8 cellular contexts compared by ENCODE assay signal in genomic region chr19:16001481-16002312, GRCh38. TPM values are rescaled to one million over a fixed set of nuclear protein-coding genes. Genes with fewer than 3 reads are reported as not detected.
DNase-seq lines count a peak whose midpoint lies in the region; ATAC-seq lines count a peak whose summit lies in the region.

No MANE protein-coding gene starts in this region.

- no peak overlapping the region for H3K4me3 ChIP-seq in MG63

- ATAC-seq in HG03354 (IDR thresholded peaks at IDR 0.05; ENCODE audit: poor library complexity, severe bottlenecking, unreplicated experiment), result no peak

- H3K9me3 ChIP-seq in MG63, result no peaks in the 10 kb centered on the region

- no peaks in the 10 kb centered on the region for H3K36me3 ChIP-seq in MG63

- DNase-seq in NK-92 treated with Interleukin-12 subunit alpha and Interleukin-12 subunit beta, amount 100 ng/mL, for 24 hours (lab: John Stamatoyannopoulos, UW), result peak; percentile 38
- DNase-seq in NK-92 (lab: John Stamatoyannopoulos, UW; ENCODE audit: unreplicated experiment), result no peak
- peak; percentile 51 for DNase-seq in MG63
- peak; percentile 9 for DNase-seq in activated effector memory CD4-positive, alpha-beta T cell treated with Interleukin-2 at 50 U/mL for 16 hours
- DNase-seq in hepatic stellate cell (ENCODE audit: low spot score), result peak; percentile 61
- DNase-seq in stimulated activated CD4-positive, alpha-beta T cell treated with anti-CD3 and anti-CD28 coated beads, Interleukin-2, amount 100 ng/mL, for 48 hours, result peak; percentile 28 to 30
- DNase-seq in OCI-M2 (lab: John Stamatoyannopoulos, UW; ENCODE audit: unreplicated experiment), result no peak

- 0 out of 2 replicates have a peak, but pooled peaks cover 4% of the 10 kb centered on the region for H3K27me3 ChIP-seq in MG63

RNA-seq across cellular contexts. Expression of gene OR10H4, which starts 52.9 kb away (rescaled TPM):
- total RNA-seq in MG63 (2014; rRNA removed; shearing (Covaris generic); ENCODE audit: low replicate concordance), result not detected in 2 replicates

Comparison
In these comparisons a context has a peak if more than half of its experiments do, and no peak if none do; other contexts are left out.
1. DNase-seq: peak in NK-92 treated with Interleukin-12 subunit alpha and Interleukin-12 subunit beta, amount 100 ng/mL, for 24 hours (single experiment), MG63 (single experiment), activated effector memory CD4-positive, alpha-beta T cell treated with Interleukin-2 at 50 U/mL for 16 hours (single experiment), hepatic stellate cell (single experiment) and stimulated activated CD4-positive, alpha-beta T cell treated with anti-CD3 and anti-CD28 coated beads, Interleukin-2, amount 100 ng/mL, for 48 hours (2 of 2); none in NK-92 (single experiment) and OCI-M2 (single experiment).